Comparison of ENCODE assay signal across 1 cellular context in the genomic region with DNA sequence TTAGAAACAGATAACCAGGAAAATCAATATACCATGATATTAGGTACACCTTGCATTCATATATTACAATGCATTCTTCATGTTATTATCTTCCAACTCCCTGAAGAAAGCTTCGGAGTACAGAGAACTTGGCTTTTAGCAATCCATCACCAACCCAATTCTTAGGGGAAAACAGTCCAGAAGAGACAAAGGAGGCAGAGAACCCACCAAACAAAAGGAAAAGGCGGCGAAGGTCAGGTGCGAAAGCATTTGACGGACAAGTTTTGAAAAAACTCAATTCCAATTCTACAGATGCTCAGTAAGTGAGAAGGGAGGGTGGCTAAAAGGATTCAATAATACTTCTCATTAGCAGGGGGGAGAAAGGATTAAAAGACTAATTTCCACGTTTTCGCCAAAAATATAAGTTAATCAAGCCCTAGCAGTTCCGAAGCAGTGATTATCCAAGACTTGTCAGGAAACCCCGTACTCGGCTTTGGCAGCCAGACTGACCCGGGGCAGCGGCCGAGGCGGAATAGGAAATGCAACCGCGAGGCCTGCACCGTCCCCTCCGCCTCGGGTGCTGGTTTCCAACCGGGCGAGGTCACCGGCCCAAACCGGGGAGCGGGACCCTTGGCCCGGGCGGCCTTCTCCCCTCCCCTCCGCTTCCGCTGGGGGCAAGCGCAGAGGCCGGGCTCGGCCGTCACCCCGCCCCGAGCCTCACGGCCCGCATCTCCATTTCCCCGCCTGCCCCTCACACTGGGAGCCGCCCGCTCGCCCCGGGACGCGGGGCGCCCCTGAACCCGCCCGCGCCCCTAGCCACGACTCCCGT.
TF ChIP-seq lines count a peak whose summit lies in the region.

No MANE protein-coding gene starts in this region.

TF ChIP-seq in K562, 482 proteins besides CTCF, POLR2A, EP300 and RAD21 (continued from another document and continues in another):
- TF ChIP-seq, protein P1, sequence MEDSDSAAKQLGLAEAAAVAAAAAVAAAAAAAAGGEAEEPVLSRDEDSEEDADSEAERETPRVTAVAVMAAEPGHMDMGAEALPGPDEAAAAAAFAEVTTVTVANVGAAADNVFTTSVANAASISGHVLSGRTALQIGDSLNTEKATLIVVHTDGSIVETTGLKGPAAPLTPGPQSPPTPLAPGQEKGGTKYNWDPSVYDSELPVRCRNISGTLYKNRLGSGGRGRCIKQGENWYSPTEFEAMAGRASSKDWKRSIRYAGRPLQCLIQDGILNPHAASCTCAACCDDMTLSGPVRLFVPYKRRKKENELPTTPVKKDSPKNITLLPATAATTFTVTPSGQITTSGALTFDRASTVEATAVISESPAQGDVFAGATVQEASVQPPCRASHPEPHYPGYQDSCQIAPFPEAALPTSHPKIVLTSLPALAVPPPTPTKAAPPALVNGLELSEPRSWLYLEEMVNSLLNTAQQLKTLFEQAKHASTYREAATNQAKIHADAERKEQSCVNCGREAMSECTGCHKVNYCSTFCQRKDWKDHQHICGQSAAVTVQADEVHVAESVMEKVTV (CRISPR knock-in tag; IDR thresholded peaks at IDR 0.05): 0 out of 2 replicates have a peak, but pooled peaks have one; percentile 8
- TF ChIP-seq MAFF (IDR thresholded peaks at IDR 0.05; ENCODE audit: low read length) (no peak), HDAC2 (IDR thresholded peaks at IDR 0.05) (no peak), NFIX (CRISPR knock-in tag; IDR thresholded peaks at IDR 0.05; ENCODE audit: low read depth) (no peak), BRD4 (IDR thresholded peaks at IDR 0.05) (peak; percentile 77; the same call in 1 of the 2 replicates), SMAD3 (CRISPR knock-in tag; conservative IDR thresholded peaks at IDR 0.05) (0 out of 2 replicates have a peak, but pooled peaks have one; percentile 14), PHF8 (IDR thresholded peaks at IDR 0.05; ENCODE audit: borderline replicate concordance, low read length) (no peak), SOX6 (IDR thresholded peaks at IDR 0.05) (no peak), GABPA (tag; conservative IDR thresholded peaks at IDR 0.05; ENCODE audit: low read depth) (no peak), TAL1 (IDR thresholded peaks at IDR 0.05) (no peak), HEY1 (CRISPR knock-in tag; IDR thresholded peaks at IDR 0.05; ENCODE audit: borderline replicate concordance) (no peak), FIP1L1 (IDR thresholded peaks at IDR 0.05; ENCODE audit: low read depth, low read length, poor library complexity, severe bottlenecking) (peak; percentile 20), SP1 (CRISPR knock-in tag; IDR thresholded peaks at IDR 0.05) (0 out of 2 replicates have a peak, but pooled peaks have one; percentile 2), ETS2 (tag; IDR thresholded peaks at IDR 0.05; ENCODE audit: borderline replicate concordance, poor library complexity, severe bottlenecking) (no peak), RBBP5 (IDR thresholded peaks at IDR 0.05; ENCODE audit: borderline replicate concordance, insufficient read depth, low read length, poor library complexity, severe bottlenecking) (peak; percentile 80), RB1 (IDR thresholded peaks at IDR 0.05; ENCODE audit: low read depth) (0 out of 2 replicates have a peak, but pooled peaks have one; percentile 17), ZBTB7A (IDR thresholded peaks at IDR 0.05; ENCODE audit: borderline replicate concordance, control insufficient read depth, low read depth, low read length) (peak; percentile 24; the same call in 1 of the 2 replicates), JUND (IDR thresholded peaks at IDR 0.05; ENCODE audit: borderline replicate concordance, low read depth, low read length) (no peak), JUND (tag; IDR thresholded peaks at IDR 0.05; ENCODE audit: borderline replicate concordance, low read depth, low read length) (no peak), TEAD1 (CRISPR knock-in tag; IDR thresholded peaks at IDR 0.05) (0 out of 4 replicates have a peak, but pooled peaks of 1 of the 2 experiments have one; percentile 19), ZNF121 (CRISPR knock-in tag; conservative IDR thresholded peaks at IDR 0.05) (no peak), TCF3 (CRISPR knock-in tag; IDR thresholded peaks at IDR 0.05) (no peak), CCNT2 (IDR thresholded peaks at IDR 0.05; ENCODE audit: borderline replicate concordance, extremely low read depth, insufficient read length, low read depth, low read length) (peak; percentile 62), RBM14 (IDR thresholded peaks at IDR 0.05; ENCODE audit: borderline replicate concordance, insufficient read depth, low read depth, low read length) (no peak), ETV5 (CRISPR knock-in tag; IDR thresholded peaks at IDR 0.05; ENCODE audit: low read depth) (0 out of 2 replicates have a peak, but pooled peaks have one; percentile 49)
- TF ChIP-seq, protein P2, sequence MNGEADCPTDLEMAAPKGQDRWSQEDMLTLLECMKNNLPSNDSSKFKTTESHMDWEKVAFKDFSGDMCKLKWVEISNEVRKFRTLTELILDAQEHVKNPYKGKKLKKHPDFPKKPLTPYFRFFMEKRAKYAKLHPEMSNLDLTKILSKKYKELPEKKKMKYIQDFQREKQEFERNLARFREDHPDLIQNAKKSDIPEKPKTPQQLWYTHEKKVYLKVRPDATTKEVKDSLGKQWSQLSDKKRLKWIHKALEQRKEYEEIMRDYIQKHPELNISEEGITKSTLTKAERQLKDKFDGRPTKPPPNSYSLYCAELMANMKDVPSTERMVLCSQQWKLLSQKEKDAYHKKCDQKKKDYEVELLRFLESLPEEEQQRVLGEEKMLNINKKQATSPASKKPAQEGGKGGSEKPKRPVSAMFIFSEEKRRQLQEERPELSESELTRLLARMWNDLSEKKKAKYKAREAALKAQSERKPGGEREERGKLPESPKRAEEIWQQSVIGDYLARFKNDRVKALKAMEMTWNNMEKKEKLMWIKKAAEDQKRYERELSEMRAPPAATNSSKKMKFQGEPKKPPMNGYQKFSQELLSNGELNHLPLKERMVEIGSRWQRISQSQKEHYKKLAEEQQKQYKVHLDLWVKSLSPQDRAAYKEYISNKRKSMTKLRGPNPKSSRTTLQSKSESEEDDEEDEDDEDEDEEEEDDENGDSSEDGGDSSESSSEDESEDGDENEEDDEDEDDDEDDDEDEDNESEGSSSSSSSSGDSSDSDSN (IDR thresholded peaks at IDR 0.05; ENCODE audit: borderline replicate concordance in 1 of 2, low read depth in 2 of 2, low read length in 2 of 2): peak in 1 of 2 experiments; percentile 81; a peak in 2 of 4 replicates
- TF ChIP-seq, protein P3, sequence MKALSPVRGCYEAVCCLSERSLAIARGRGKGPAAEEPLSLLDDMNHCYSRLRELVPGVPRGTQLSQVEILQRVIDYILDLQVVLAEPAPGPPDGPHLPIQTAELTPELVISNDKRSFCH (CRISPR knock-in tag; IDR thresholded peaks at IDR 0.05): no peak
- TF ChIP-seq, protein P3 (tag; IDR thresholded peaks at IDR 0.05): 0 out of 2 replicates have a peak, but pooled peaks have one; percentile 29
- TF ChIP-seq, protein P4, sequence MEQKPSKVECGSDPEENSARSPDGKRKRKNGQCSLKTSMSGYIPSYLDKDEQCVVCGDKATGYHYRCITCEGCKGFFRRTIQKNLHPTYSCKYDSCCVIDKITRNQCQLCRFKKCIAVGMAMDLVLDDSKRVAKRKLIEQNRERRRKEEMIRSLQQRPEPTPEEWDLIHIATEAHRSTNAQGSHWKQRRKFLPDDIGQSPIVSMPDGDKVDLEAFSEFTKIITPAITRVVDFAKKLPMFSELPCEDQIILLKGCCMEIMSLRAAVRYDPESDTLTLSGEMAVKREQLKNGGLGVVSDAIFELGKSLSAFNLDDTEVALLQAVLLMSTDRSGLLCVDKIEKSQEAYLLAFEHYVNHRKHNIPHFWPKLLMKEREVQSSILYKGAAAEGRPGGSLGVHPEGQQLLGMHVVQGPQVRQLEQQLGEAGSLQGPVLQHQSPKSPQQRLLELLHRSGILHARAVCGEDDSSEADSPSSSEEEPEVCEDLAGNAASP (IDR thresholded peaks at IDR 0.05): no peak
- TF ChIP-seq, protein P5, sequence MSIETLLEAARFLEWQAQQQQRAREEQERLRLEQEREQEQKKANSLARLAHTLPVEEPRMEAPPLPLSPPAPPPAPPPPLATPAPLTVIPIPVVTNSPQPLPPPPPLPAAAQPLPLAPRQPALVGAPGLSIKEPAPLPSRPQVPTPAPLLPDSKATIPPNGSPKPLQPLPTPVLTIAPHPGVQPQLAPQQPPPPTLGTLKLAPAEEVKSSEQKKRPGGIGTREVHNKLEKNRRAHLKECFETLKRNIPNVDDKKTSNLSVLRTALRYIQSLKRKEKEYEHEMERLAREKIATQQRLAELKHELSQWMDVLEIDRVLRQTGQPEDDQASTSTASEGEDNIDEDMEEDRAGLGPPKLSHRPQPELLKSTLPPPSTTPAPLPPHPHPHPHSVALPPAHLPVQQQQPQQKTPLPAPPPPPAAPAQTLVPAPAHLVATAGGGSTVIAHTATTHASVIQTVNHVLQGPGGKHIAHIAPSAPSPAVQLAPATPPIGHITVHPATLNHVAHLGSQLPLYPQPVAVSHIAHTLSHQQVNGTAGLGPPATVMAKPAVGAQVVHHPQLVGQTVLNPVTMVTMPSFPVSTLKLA (conservative IDR thresholded peaks at IDR 0.05): no peak
- TF ChIP-seq, protein P6, sequence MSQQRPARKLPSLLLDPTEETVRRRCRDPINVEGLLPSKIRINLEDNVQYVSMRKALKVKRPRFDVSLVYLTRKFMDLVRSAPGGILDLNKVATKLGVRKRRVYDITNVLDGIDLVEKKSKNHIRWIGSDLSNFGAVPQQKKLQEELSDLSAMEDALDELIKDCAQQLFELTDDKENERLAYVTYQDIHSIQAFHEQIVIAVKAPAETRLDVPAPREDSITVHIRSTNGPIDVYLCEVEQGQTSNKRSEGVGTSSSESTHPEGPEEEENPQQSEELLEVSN (IDR thresholded peaks at IDR 0.05; ENCODE audit: borderline replicate concordance in 1 of 2, extremely low read depth in 1 of 2, insufficient read depth in 1 of 2, insufficient read length in 1 of 2, low read depth in 1 of 2, low read length in 1 of 2, poor library complexity in 1 of 2, severe bottlenecking in 1 of 2): peak in 1 of 2 experiments; percentile 0
- TF ChIP-seq, protein P7, sequence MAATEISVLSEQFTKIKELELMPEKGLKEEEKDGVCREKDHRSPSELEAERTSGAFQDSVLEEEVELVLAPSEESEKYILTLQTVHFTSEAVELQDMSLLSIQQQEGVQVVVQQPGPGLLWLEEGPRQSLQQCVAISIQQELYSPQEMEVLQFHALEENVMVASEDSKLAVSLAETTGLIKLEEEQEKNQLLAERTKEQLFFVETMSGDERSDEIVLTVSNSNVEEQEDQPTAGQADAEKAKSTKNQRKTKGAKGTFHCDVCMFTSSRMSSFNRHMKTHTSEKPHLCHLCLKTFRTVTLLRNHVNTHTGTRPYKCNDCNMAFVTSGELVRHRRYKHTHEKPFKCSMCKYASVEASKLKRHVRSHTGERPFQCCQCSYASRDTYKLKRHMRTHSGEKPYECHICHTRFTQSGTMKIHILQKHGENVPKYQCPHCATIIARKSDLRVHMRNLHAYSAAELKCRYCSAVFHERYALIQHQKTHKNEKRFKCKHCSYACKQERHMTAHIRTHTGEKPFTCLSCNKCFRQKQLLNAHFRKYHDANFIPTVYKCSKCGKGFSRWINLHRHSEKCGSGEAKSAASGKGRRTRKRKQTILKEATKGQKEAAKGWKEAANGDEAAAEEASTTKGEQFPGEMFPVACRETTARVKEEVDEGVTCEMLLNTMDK (IDR thresholded peaks at IDR 0.05; ENCODE audit: borderline replicate concordance, insufficient read depth, low read depth, low read length, poor library complexity, severe bottlenecking): no peak
- TF ChIP-seq, protein P8, sequence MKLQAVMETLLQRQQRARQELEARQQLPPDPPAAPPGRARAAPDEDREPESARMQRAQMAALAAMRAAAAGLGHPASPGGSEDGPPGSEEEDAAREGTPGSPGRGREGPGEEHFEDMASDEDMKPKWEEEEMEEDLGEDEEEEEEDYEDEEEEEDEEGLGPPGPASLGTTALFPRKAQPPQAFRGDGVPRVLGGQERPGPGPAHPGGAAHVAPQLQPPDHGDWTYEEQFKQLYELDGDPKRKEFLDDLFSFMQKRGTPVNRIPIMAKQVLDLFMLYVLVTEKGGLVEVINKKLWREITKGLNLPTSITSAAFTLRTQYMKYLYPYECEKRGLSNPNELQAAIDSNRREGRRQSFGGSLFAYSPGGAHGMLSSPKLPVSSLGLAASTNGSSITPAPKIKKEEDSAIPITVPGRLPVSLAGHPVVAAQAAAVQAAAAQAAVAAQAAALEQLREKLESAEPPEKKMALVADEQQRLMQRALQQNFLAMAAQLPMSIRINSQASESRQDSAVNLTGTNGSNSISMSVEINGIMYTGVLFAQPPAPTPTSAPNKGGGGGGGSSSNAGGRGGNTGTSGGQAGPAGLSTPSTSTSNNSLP (IDR thresholded peaks at IDR 0.05; ENCODE audit: borderline replicate concordance, low read depth, low read length): no peak
- TF ChIP-seq, protein P9, sequence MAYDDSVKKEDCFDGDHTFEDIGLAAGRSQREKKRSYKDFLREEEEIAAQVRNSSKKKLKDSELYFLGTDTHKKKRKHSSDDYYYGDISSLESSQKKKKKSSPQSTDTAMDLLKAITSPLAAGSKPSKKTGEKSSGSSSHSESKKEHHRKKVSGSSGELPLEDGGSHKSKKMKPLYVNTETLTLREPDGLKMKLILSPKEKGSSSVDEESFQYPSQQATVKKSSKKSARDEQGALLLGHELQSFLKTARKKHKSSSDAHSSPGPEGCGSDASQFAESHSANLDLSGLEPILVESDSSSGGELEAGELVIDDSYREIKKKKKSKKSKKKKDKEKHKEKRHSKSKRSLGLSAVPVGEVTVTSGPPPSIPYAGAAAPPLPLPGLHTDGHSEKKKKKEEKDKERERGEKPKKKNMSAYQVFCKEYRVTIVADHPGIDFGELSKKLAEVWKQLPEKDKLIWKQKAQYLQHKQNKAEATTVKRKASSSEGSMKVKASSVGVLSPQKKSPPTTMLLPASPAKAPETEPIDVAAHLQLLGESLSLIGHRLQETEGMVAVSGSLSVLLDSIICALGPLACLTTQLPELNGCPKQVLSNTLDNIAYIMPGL (CRISPR knock-in tag; IDR thresholded peaks at IDR 0.05): 0 out of 2 replicates have a peak, but pooled peaks have one; percentile 12
